Comparison of ENCODE assay signal across 23 cellular contexts in genomic region chr7:116770941-116771340, GRCh38.
"Had no signal": no experiment of that assay in that cellular context is flagged by ENCODE, and none has a peak within 500 bp of the region (broad histone marks: within the 10 kb centered on the region; RNA-seq: fewer than 3 reads in every experiment).

No MANE protein-coding gene starts in this region.

- H3K9me3 ChIP-seq: ascending aorta, breast epithelium, right atrium auricular region, tibial nerve, vagina had no signal

- H3K4me3 Mint-ChIP-seq: activated T-cell treated with anti-CD3 and anti-CD28 coated beads, Interleukin-2, amount 50 U/mL, for 72 hours; dendritic cell treated with granulocyte-macrophage colony-stimulating factor and Interleukin-4, amounts not matched to agents 40 ng/mL and 50 ng/mL, for 4 days; effector memory CD8-positive, alpha-beta T cell; stimulated activated naive CD8-positive, alpha-beta T cell treated with anti-CD3 and anti-CD28 coated beads, Interleukin-15, Interleukin-2, amounts not matched to agents 100 ng/mL and 50 ng/mL, for 24 hours had no signal

- DNase-seq: activated CD4-positive, alpha-beta T cell treated with anti-CD3 and anti-CD28 coated beads for 1 hour; activated CD8-positive, alpha-beta memory T cell treated with anti-CD3 and anti-CD28 coated beads for 24 hours; activated CD8-positive, alpha-beta memory T cell treated with anti-CD3 and anti-CD28 coated beads, Interleukin-2, amount 50 U/mL, for 48 hours; activated effector memory CD4-positive, alpha-beta T cell treated with anti-CD3 and anti-CD28 coated beads, Interleukin-2, amount 50 U/mL, for 16 hours; activated naive CD4-positive, alpha-beta T cell treated with anti-CD3 and anti-CD28 coated beads, Interleukin-2, amount 50 U/mL, for 16 hours; activated T-cell treated with anti-CD3 and anti-CD28 coated beads, Interleukin-2, amount 50 U/mL, for 72 hours; cerebellar nuclear complex; effector memory CD8-positive, alpha-beta T cell; foreskin fibroblast; midbrain; occipital lobe; stimulated activated CD4-positive, alpha-beta T cell treated with anti-CD3 and anti-CD28 coated beads, Interleukin-15, amount 100 ng/mL, for 24 hours; stimulated activated CD4-positive, alpha-beta T cell treated with anti-CD3 and anti-CD28 coated beads, Interleukin-2, amount 100 ng/mL, for 48 hours; WERI-Rb-1 had no signal

- H3K27ac Mint-ChIP-seq: activated T-cell treated with anti-CD3 and anti-CD28 coated beads, Interleukin-2, amount 50 U/mL, for 72 hours; dendritic cell treated with granulocyte-macrophage colony-stimulating factor and Interleukin-4, amounts not matched to agents 40 ng/mL and 50 ng/mL, for 4 days; effector memory CD8-positive, alpha-beta T cell; stimulated activated naive CD8-positive, alpha-beta T cell treated with anti-CD3 and anti-CD28 coated beads, Interleukin-15, Interleukin-2, amounts not matched to agents 100 ng/mL and 50 ng/mL, for 24 hours had no signal

- H3K4me1 ChIP-seq: breast epithelium, right atrium auricular region, vagina had no signal

- H3K9me3 Mint-ChIP-seq: activated T-cell treated with anti-CD3 and anti-CD28 coated beads, Interleukin-2, amount 50 U/mL, for 72 hours; dendritic cell treated with granulocyte-macrophage colony-stimulating factor and Interleukin-4, amounts not matched to agents 40 ng/mL and 50 ng/mL, for 4 days; effector memory CD8-positive, alpha-beta T cell; stimulated activated naive CD8-positive, alpha-beta T cell treated with anti-CD3 and anti-CD28 coated beads, Interleukin-15, Interleukin-2, amounts not matched to agents 100 ng/mL and 50 ng/mL, for 24 hours had no signal

- H3K27me3 Mint-ChIP-seq: dendritic cell treated with granulocyte-macrophage colony-stimulating factor and Interleukin-4, amounts not matched to agents 40 ng/mL and 50 ng/mL, for 4 days had no signal

- H3K4me3 ChIP-seq: ascending aorta, breast epithelium, lung, right atrium auricular region, skin epidermis, tibial nerve, vagina had no signal

- H3K27me3 ChIP-seq: ascending aorta, breast epithelium, right atrium auricular region, tibial nerve, vagina had no signal

- H3K27ac ChIP-seq: ascending aorta, breast epithelium, right atrium auricular region, skin epidermis, tibial nerve, vagina, WERI-Rb-1 had no signal

- H3K36me3 ChIP-seq: ascending aorta, breast epithelium, right atrium auricular region, vagina, WERI-Rb-1 had no signal
